ENCODE assay signal across 19 cellular contexts in genomic region chr13:75541287-75541686, GRCh38.
DNase-seq lines count a peak whose midpoint lies in the region; ATAC-seq, FAIRE-seq and TF ChIP-seq lines count a peak whose summit lies in the region.
"Had no signal": no experiment of that assay in that cellular context is flagged by ENCODE, and none has a peak within 500 bp of the region (broad histone marks: within the 10 kb centered on the region; RNA-seq: fewer than 3 reads in every experiment).

No MANE protein-coding gene starts in this region.

- peak overlapping the region in 4 of 11 experiments; percentile 31 to 63 (median 40); a peak in 8 of 22 replicates for H3K9ac ChIP-seq in BLaER1 treated with 17β-estradiol and CSF1 and Interleukin-3, amounts not matched to agents 10 nM and 100 nM

- H3K27me3 ChIP-seq in BLaER1 treated with 17β-estradiol and CSF1 and Interleukin-3, amounts not matched to agents 10 nM and 100 nM: no peaks in the 10 kb centered on the region
- H3K27me3 ChIP-seq: breast epithelium, dorsolateral prefrontal cortex, SJCRH30, vagina had no signal

- peak overlapping the region in 8 of 11 experiments; percentile 23 to 79 (median 66); a peak in 14 of 22 replicates for H3K27ac ChIP-seq in BLaER1 treated with 17β-estradiol and CSF1 and Interleukin-3, amounts not matched to agents 10 nM and 100 nM
- H3K27ac ChIP-seq: breast epithelium, dorsolateral prefrontal cortex, SJCRH30, vagina had no signal

- peak; percentile 29 for ATAC-seq in HG03342 (IDR thresholded peaks at IDR 0.05; ENCODE audit: unreplicated experiment)
- ATAC-seq in GM21576 (IDR thresholded peaks at IDR 0.05; ENCODE audit: unreplicated experiment): no peak
- ATAC-seq: right cardiac atrium had no signal

- no peaks in the 10 kb centered on the region for H4K20me1 ChIP-seq in BLaER1 treated with 17β-estradiol and CSF1 and Interleukin-3, amounts not matched to agents 10 nM and 100 nM

- no peak overlapping the region for H3K4me3 ChIP-seq in BLaER1 treated with 17β-estradiol and CSF1 and Interleukin-3, amounts not matched to agents 10 nM and 100 nM
- H3K4me3 ChIP-seq in fibroblast of mammary gland (ENCODE audit: control insufficient read depth, low read depth, low read length): no peak overlapping the region
- H3K4me3 ChIP-seq: breast epithelium, dorsolateral prefrontal cortex, SJCRH30, vagina had no signal

- peaks cover 0 to 3% (median 0%) of the 10 kb centered on the region in 11 experiments; a peak in 5 of 22 replicates for H3K36me3 ChIP-seq in BLaER1 treated with 17β-estradiol and CSF1 and Interleukin-3, amounts not matched to agents 10 nM and 100 nM
- H3K36me3 ChIP-seq: breast epithelium, SJCRH30, vagina had no signal

- no peaks in the 10 kb centered on the region for H3K9me3 ChIP-seq in BLaER1 treated with 17β-estradiol and CSF1 and Interleukin-3, amounts not matched to agents 10 nM and 100 nM (replicated peaks in 1 of 11)
- H3K9me3 ChIP-seq: breast epithelium, SJCRH30, vagina had no signal

- TF ChIP-seq CTCF in fibroblast of mammary gland (conservative IDR thresholded peaks at IDR 0.05; ENCODE audit: control insufficient read depth, insufficient read depth, low read depth, low read length) (no peak), D721Med (IDR thresholded peaks at IDR 0.05; ENCODE audit: insufficient read depth, missing control alignments) (no peak)

- peak overlapping the region; percentile 38 to 86 (median 69) for H3K4me2 ChIP-seq in BLaER1 treated with 17β-estradiol and CSF1 and Interleukin-3, amounts not matched to agents 10 nM and 100 nM

- DNase-seq in OCI-M1 (lab: John Stamatoyannopoulos, UW) (peak; percentile 91), fibroblast of mammary gland (ENCODE audit: low read depth) (peak; percentile 45), D721Med (ENCODE audit: insufficient read length, low spot score) (no peak), putamen (ENCODE audit: low spot score) (no peak), activated gamma-delta T cell treated with Interleukin-2 at 50 U/mL for 16 hours (no peak)
- DNase-seq: activated CD4-positive, alpha-beta T cell treated with anti-CD3 and anti-CD28 coated beads, Interleukin-2, amount 50 U/mL, for 48 hours; activated naive CD8-positive, alpha-beta T cell treated with anti-CD3 and anti-CD28 coated beads for 36 hours; activated T-cell treated with anti-CD3 and anti-CD28 coated beads, Interleukin-2, amount 50 U/mL, for 1 hour; dorsolateral prefrontal cortex; mesendoderm; NCI-H1417 treated with DMSO at 0.1 percent for 48 hours; NCI-H446; right cardiac atrium; SJCRH30 had no signal

- peaks cover 22 to 53% (median 34%) of the 10 kb centered on the region in 10 experiments for H3K4me1 ChIP-seq in BLaER1 treated with 17β-estradiol and CSF1 and Interleukin-3, amounts not matched to agents 10 nM and 100 nM

- FAIRE-seq in D721Med (lab: Jason Lieb, UNC): no peak

Comparison
In these comparisons a context has a peak if more than half of its experiments do, and no peak if none do; other contexts are left out.
1. DNase-seq: peak in OCI-M1 (single experiment) and fibroblast of mammary gland (single experiment); none in D721Med (single experiment), putamen (single experiment) and activated gamma-delta T cell treated with Interleukin-2 at 50 U/mL for 16 hours (single experiment).